ENCODE assay signal across 22 cellular contexts in the genomic region with DNA sequence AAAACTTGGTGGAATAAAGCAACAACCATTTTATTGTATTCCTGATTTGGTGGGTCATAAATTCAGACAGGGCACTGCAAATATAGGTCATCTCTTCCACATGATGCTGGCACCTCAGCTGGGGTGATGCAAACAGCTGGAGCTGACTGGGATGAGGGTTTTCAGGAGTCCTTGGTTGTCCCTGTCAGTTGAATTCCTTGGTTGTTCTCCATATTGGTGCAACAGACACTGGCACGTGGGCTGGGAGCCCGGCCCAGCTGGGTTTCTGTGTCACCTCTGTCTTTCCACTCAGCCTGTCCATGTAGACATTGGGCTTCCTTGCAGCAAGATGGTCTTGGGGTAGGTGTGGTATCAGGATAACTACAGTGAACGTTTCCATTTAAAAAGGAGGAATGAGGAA.
DNase-seq lines count a peak whose midpoint lies in the region; ATAC-seq, FAIRE-seq and TF ChIP-seq lines count a peak whose summit lies in the region.
"Had no signal": no experiment of that assay in that cellular context is flagged by ENCODE, and none has a peak within 500 bp of the region (broad histone marks: within the 10 kb centered on the region; RNA-seq: fewer than 3 reads in every experiment).

No MANE protein-coding gene starts in this region.

- TF ChIP-seq CTCF in left ventricle myocardium inferior (IDR thresholded peaks at IDR 0.05; ENCODE audit: borderline replicate concordance) = no peak
- no peak for TF ChIP-seq CTCF in activated B cell treated with CpG ODN at 0.5 μM for 24 hours (IDR thresholded peaks at IDR 0.05)
- no peak for TF ChIP-seq CTCF in lower lobe of right lung (IDR thresholded peaks at IDR 0.05)
- no peak for TF ChIP-seq CTCF in HepG2 (CRISPR knock-in tag; IDR thresholded peaks at IDR 0.05)

- TF ChIP-seq EP300 in HepG2 (IDR thresholded peaks at IDR 0.05; ENCODE audit: low read depth in 2 of 2, low read length in 2 of 2) = no peak
- TF ChIP-seq EP300 in HepG2 (CRISPR knock-in tag; IDR thresholded peaks at IDR 0.05; ENCODE audit: borderline replicate concordance) = no peak

- no peak overlapping the region for H2AFZ ChIP-seq in HepG2 (ENCODE audit: low read length)

- FAIRE-seq in urothelium cell line (lab: Jason Lieb, UNC) (no peak), HepG2 (lab: Jason Lieb, UNC) (no peak)
- FAIRE-seq: A549, G401.6, GM12892 had no signal

- no peaks in the 10 kb centered on the region for H3K36me3 Mint-ChIP-seq in activated B cell treated with CpG ODN at 0.5 μM for 24 hours (ENCODE audit: low read depth)
- H3K36me3 Mint-ChIP-seq: CD4-positive, CD25-positive, alpha-beta regulatory T cell; CD8-positive, alpha-beta T cell had no signal

- H3K27me3 ChIP-seq in left ventricle myocardium inferior (ENCODE audit: low read depth) (no peaks in the 10 kb centered on the region), lower lobe of right lung (ENCODE audit: low read depth) (no peaks in the 10 kb centered on the region), HepG2 (ENCODE audit: control insufficient read depth in 1 of 2, insufficient read depth in 2 of 2, low read length in 2 of 2) (no peaks in the 10 kb centered on the region)

- H3K4me1 ChIP-seq in left ventricle myocardium inferior (no peaks in the 10 kb centered on the region), lower lobe of right lung (peaks cover 16% of the 10 kb centered on the region), HepG2 (ENCODE audit: insufficient read depth, low read length) (no peaks in the 10 kb centered on the region)
- H3K4me1 ChIP-seq: A549, Caco-2 had no signal

- no TSS peak for BruUV-seq in HepG2 (replicated peaks; lab: Mats Ljungman, UMichigan)

- DNase-seq in left ventricle myocardium inferior (peak; percentile 12), left ventricle myocardium superior (no peak), activated B cell treated with CpG ODN at 0.5 μM for 24 hours (no peak), lower lobe of right lung (peak; percentile 12), urothelium cell line (ENCODE audit: low spot score) (no peak), HepG2 (ENCODE audit: low spot score) (no peak), C1 segment of cervical spinal cord (lab: John Stamatoyannopoulos, UW) (no peak)
- DNase-seq: 8988T; ACHN; AML-193; Caco-2; CD4-positive, CD25-positive, alpha-beta regulatory T cell; CD8-positive, alpha-beta T cell; DMS153; DND-41; GOT3; H7; HCEC 1CT had no signal

- POLR2A ChIA-PET in activated B cell treated with CpG ODN at 0.5 μM for 24 hours (lab: Charles Lee) (no interaction called here), HepG2 (lab: Yijun Ruan, JAX) (no interaction called here)

- no peaks in the 10 kb centered on the region for H4K20me1 ChIP-seq in HepG2 (ENCODE audit: insufficient read depth, low read length)

- intact Hi-C loops in left ventricle myocardium inferior (cut with micrococcal nuclease) = no loop called here
- intact Hi-C loops in left ventricle myocardium superior (cut with micrococcal nuclease) = no loop called here
- intact Hi-C loops in activated B cell treated with CpG ODN at 0.5 μM for 24 hours (cut with micrococcal nuclease) = no loop called here
- intact Hi-C loops in lower lobe of right lung (cut with DNase I) = no loop called here
- intact Hi-C loops in HepG2 (cut with micrococcal nuclease; ENCODE audit: unreplicated experiment) = no loop called here

- peaks cover 10% of the 10 kb centered on the region for H3K9me3 Mint-ChIP-seq in activated B cell treated with CpG ODN at 0.5 μM for 24 hours
- H3K9me3 Mint-ChIP-seq: CD8-positive, alpha-beta T cell had no signal

- TF ChIP-seq POLR2A in HepG2 (IDR thresholded peaks at IDR 0.05; ENCODE audit: insufficient read depth in 1 of 2, low read depth in 2 of 2, low read length in 2 of 2) = no peak

- H3K27me3 Mint-ChIP-seq in activated B cell treated with CpG ODN at 0.5 μM for 24 hours = no peaks in the 10 kb centered on the region
- H3K27me3 Mint-ChIP-seq: CD4-positive, CD25-positive, alpha-beta regulatory T cell had no signal

- H3K4me1 Mint-ChIP-seq in activated B cell treated with CpG ODN at 0.5 μM for 24 hours = peaks cover 42% of the 10 kb centered on the region

- H3K4me2 ChIP-seq in HepG2 (ENCODE audit: low read depth, low read length) = no peak overlapping the region
- H3K4me2 ChIP-seq: A549 had no signal

- no peaks in the 10 kb centered on the region for H3K9me3 ChIP-seq in left ventricle myocardium inferior (replicated peaks)
- H3K9me3 ChIP-seq in lower lobe of right lung = no peaks in the 10 kb centered on the region
- H3K9me3 ChIP-seq in HepG2 (ENCODE audit: low read length) = no peaks in the 10 kb centered on the region
- H3K9me3 ChIP-seq: A549, Caco-2 had no signal

- no peak overlapping the region for H3K4me3 ChIP-seq in left ventricle myocardium inferior
- no peak overlapping the region for H3K4me3 ChIP-seq in lower lobe of right lung
- no peak overlapping the region for H3K4me3 ChIP-seq in HepG2 (replicated peaks in 1 of 3; ENCODE audit: insufficient read depth in 1 of 3, low read depth in 2 of 3, low read length in 3 of 3)
- H3K4me3 ChIP-seq: A549 had no signal

- no peak for TF ChIP-seq RAD21 in HepG2 (CRISPR knock-in tag; IDR thresholded peaks at IDR 0.05)

- ATAC-seq in left ventricle myocardium superior = no peak
- ATAC-seq in activated B cell treated with CpG ODN at 0.5 μM for 24 hours (ENCODE audit: low read depth) = no peak
- no peak for ATAC-seq in lower lobe of right lung
- no peak for ATAC-seq in HepG2
- ATAC-seq: A549; CD8-positive, alpha-beta T cell had no signal

- H3K36me3 ChIP-seq in left ventricle myocardium inferior (no peaks in the 10 kb centered on the region), lower lobe of right lung (no peaks in the 10 kb centered on the region), HepG2 (replicated peaks in 1 of 2; ENCODE audit: control insufficient read depth in 1 of 2, insufficient read depth in 2 of 2, low read length in 2 of 2) (no peaks in the 10 kb centered on the region)

- H3K9ac ChIP-seq in HepG2 (ENCODE audit: insufficient read depth, low read depth, low read length) = no peak overlapping the region

- in situ Hi-C loops in HepG2 (cut with HindIII; ENCODE audit: extremely low pct_ligation_motif_present, low pct_unique_long_range_greater_than_20kb) = no loop called here

- H3K27ac ChIP-seq in left ventricle myocardium inferior (replicated peaks) (no peak overlapping the region), lower lobe of right lung (no peak overlapping the region), HepG2 (ENCODE audit: extremely low read length, insufficient read depth, low read length) (no peak overlapping the region)
- H3K27ac ChIP-seq: A549, C4-2B had no signal

- CTCF ChIA-PET in activated B cell treated with CpG ODN at 0.5 μM for 24 hours (lab: Charles Lee) = no interaction called here
- CTCF ChIA-PET in HepG2 (lab: Yijun Ruan, JAX; ENCODE audit: low intra/inter-chr PET ratio, low total read pairs) = no interaction called here

- H3K27ac Mint-ChIP-seq in activated B cell treated with CpG ODN at 0.5 μM for 24 hours = peak overlapping the region; percentile 50
- H3K27ac Mint-ChIP-seq: CD8-positive, alpha-beta T cell had no signal

- 0% methylated on average over 1 of the region's 3 CpGs for WGBS in HepG2 (ENCODE audit: low lambda C conversion rate)

- no peaks in the 10 kb centered on the region for H3K79me2 ChIP-seq in HepG2 (ENCODE audit: insufficient read depth, low read length)

- H3K4me3 Mint-ChIP-seq in activated B cell treated with CpG ODN at 0.5 μM for 24 hours = no peak overlapping the region
- H3K4me3 Mint-ChIP-seq: CD4-positive, CD25-positive, alpha-beta regulatory T cell; CD8-positive, alpha-beta T cell had no signal

TF ChIP-seq in HepG2, 621 proteins besides CTCF, POLR2A, EP300 and RAD21 (continues in another document):
- no peak for TF ChIP-seq ZNF136 (CRISPR knock-in tag; IDR thresholded peaks at IDR 0.05; ENCODE audit: low read depth)
- no peak for TF ChIP-seq ZNF3 (CRISPR knock-in tag; IDR thresholded peaks at IDR 0.05)
- TF ChIP-seq NFE2L2 (IDR thresholded peaks at IDR 0.05; ENCODE audit: low read length) = no peak
- no peak for TF ChIP-seq RFX1 (IDR thresholded peaks at IDR 0.05)
- no peak for TF ChIP-seq TAF1 (CRISPR knock-in tag; IDR thresholded peaks at IDR 0.05)
- TF ChIP-seq KDM5B (CRISPR knock-in tag; IDR thresholded peaks at IDR 0.05; ENCODE audit: borderline replicate concordance) = no peak
- TF ChIP-seq, protein P1, sequence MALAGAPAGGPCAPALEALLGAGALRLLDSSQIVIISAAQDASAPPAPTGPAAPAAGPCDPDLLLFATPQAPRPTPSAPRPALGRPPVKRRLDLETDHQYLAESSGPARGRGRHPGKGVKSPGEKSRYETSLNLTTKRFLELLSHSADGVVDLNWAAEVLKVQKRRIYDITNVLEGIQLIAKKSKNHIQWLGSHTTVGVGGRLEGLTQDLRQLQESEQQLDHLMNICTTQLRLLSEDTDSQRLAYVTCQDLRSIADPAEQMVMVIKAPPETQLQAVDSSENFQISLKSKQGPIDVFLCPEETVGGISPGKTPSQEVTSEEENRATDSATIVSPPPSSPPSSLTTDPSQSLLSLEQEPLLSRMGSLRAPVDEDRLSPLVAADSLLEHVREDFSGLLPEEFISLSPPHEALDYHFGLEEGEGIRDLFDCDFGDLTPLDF (CRISPR knock-in tag; IDR thresholded peaks at IDR 0.05) = no peak
- TF ChIP-seq STAT6 (CRISPR knock-in tag; IDR thresholded peaks at IDR 0.05; ENCODE audit: borderline replicate concordance) = no peak
- TF ChIP-seq ZNF350 (CRISPR knock-in tag; IDR thresholded peaks at IDR 0.05; ENCODE audit: borderline replicate concordance, low read depth) = no peak
- TF ChIP-seq ZNF510 (CRISPR knock-in tag; IDR thresholded peaks at IDR 0.05; ENCODE audit: low read depth) = no peak
- no peak for TF ChIP-seq SALL2 (CRISPR knock-in tag; IDR thresholded peaks at IDR 0.05)
- no peak for TF ChIP-seq GLI4 (CRISPR knock-in tag; IDR thresholded peaks at IDR 0.05; ENCODE audit: borderline replicate concordance)

Comparison
In these comparisons a context has a peak if more than half of its experiments do, and no peak if none do; other contexts are left out.
1. DNase-seq: peak in left ventricle myocardium inferior (single experiment) and lower lobe of right lung (single experiment); none in left ventricle myocardium superior (single experiment), activated B cell treated with CpG ODN at 0.5 μM for 24 hours (single experiment), urothelium cell line (single experiment), HepG2 (single experiment) and C1 segment of cervical spinal cord (0 of 14).